25 cellular contexts compared by ENCODE assay signal in the genomic region with DNA sequence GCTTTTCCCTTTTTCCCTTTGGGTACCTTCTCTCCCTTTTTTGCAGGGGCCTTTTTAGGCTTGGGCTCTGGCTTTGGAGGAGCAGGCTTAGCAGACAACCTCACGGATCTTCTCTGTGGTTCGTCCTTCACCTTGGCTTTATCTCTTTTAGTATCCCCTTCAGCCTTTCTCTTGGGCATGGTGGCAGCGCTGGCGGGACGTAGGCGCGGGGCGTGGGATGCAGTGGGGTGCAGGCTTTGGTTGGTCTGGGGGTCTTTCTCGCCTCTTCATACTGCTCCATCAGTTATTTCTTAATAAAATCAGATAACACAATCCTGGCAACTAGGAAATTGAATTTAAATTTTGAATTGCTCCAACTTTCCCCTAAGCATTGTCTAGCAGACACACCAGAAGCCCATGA.
"Had no signal": no experiment of that assay in that cellular context is flagged by ENCODE, and none has a peak within 500 bp of the region (broad histone marks: within the 10 kb centered on the region; RNA-seq: fewer than 3 reads in every experiment).

No MANE protein-coding gene starts in this region.

- DNase-seq: effector CD8-positive, alpha-beta T cell; effector memory CD8-positive, alpha-beta T cell; endodermal cell; erythroblast; esophagus squamous epithelium; foreskin fibroblast; foreskin melanocyte; gastrocnemius medialis; glutamatergic neuron; head of caudate nucleus; heart right ventricle; hippocampal formation; left cardiac atrium; left lung; left ventricle myocardium superior; lower lobe of right lung; mesenchymal stem cell; midbrain had no signal

- H3K27ac ChIP-seq: coronary artery, epithelial cell of prostate, gastrocnemius medialis, lower lobe of right lung had no signal

- H3K4me3 Mint-ChIP-seq: effector memory CD8-positive, alpha-beta T cell; endodermal cell had no signal

- FAIRE-seq: colon, endometrium, islet of Langerhans, keratinocyte had no signal

- H3K36me3 ChIP-seq: esophagus squamous epithelium, gastrocnemius medialis, heart right ventricle, left lung, lower lobe of right lung had no signal

- H3K27me3 ChIP-seq: gastrocnemius medialis, heart right ventricle, left lung had no signal

- H3K4me3 ChIP-seq: coronary artery, esophagus squamous epithelium, gastrocnemius medialis, heart right ventricle, left lung, lower lobe of right lung had no signal

- H3K27me3 Mint-ChIP-seq: effector memory CD8-positive, alpha-beta T cell had no signal

- ATAC-seq: effector memory CD8-positive, alpha-beta T cell; esophagus mucosa; gastrocnemius medialis; heart right ventricle; left cardiac atrium; left lung; left ventricle myocardium superior; lower lobe of right lung had no signal

- H3K9me3 ChIP-seq: esophagus squamous epithelium, gastrocnemius medialis, left lung, lower lobe of right lung had no signal

- H3K27ac Mint-ChIP-seq: effector memory CD8-positive, alpha-beta T cell; endodermal cell had no signal

- H3K9me3 Mint-ChIP-seq: effector memory CD8-positive, alpha-beta T cell; endodermal cell had no signal
